In genomic region chr1:6496890-6497214, GRCh38 we compare ENCODE assay signal across 8 cellular contexts. TPM values are rescaled to one million over a fixed set of nuclear protein-coding genes. Genes with fewer than 3 reads are reported as not detected.
DNase-seq lines count a peak whose midpoint lies in the region; ATAC-seq and TF ChIP-seq lines count a peak whose summit lies in the region.

No MANE protein-coding gene starts in this region.

- peak overlapping the region; percentile 87 for H3K27ac ChIP-seq in angular gyrus (ENCODE audit: low read depth, low read length)
- no peak overlapping the region for H3K27ac ChIP-seq in iPS-20b (ENCODE audit: low read length)
- peak overlapping the region in 1 of 5 donors; percentile 63 for H3K27ac ChIP-seq in stomach

- no peak for ATAC-seq in HG02938 (IDR thresholded peaks at IDR 0.05; ENCODE audit: unreplicated experiment)

- no peak for DNase-seq in stomach
- DNase-seq in NCI-H2029 treated with DMSO at 0.1 percent for 48 hours (lab: John Stamatoyannopoulos, UW): no peak
- DNase-seq in islet precursor cell: no peak
- DNase-seq in 8988T: no peak

- no peaks in the 10 kb centered on the region for H3K36me3 Mint-ChIP-seq in IgD-negative memory B cell

- H3K4me1 ChIP-seq in iPS-20b (ENCODE audit: insufficient read depth, low read length): peaks cover 9% of the 10 kb centered on the region; the same call in 1 of the 2 replicates
- peaks cover 16 to 32% (median 29%) of the 10 kb centered on the region in 4 donors for H3K4me1 ChIP-seq in stomach

- H3K9me3 Mint-ChIP-seq in IgD-negative memory B cell: no peaks in the 10 kb centered on the region

- 0 to 17% (median 3%) methylated on average over 6 to 21 of the region's 21 CpGs for WGBS in stomach, 5 donors

- TF ChIP-seq CTCF in stomach (IDR thresholded peaks at IDR 0.05): no peak

- no peak overlapping the region for H3K9ac ChIP-seq in iPS-20b (ENCODE audit: low read depth, low read length)

- H3K27me3 Mint-ChIP-seq in IgD-negative memory B cell: peaks cover 13% of the 10 kb centered on the region

- H3K4me3 Mint-ChIP-seq in IgD-negative memory B cell: peak overlapping the region; percentile 37 to 82 (median 51)

- peaks cover 38% of the 10 kb centered on the region for H3K27me3 ChIP-seq in iPS-20b (ENCODE audit: insufficient read depth, low read length)
- peaks cover 0 to 34% (median 7%) of the 10 kb centered on the region in 3 donors for H3K27me3 ChIP-seq in stomach

- peak overlapping the region; percentile 69 for H3K4me3 ChIP-seq in iPS-20b (ENCODE audit: low read length)
- H3K4me3 ChIP-seq in stomach: peak overlapping the region; percentile 59 to 74 (median 64)

- no peaks in the 10 kb centered on the region for H3K9me3 ChIP-seq in iPS-20b (ENCODE audit: insufficient read depth, low read depth, low read length)
- no peaks in the 10 kb centered on the region for H3K9me3 ChIP-seq in stomach

- H3K36me3 ChIP-seq in iPS-20b (ENCODE audit: insufficient read depth, low read depth, low read length) (no peaks in the 10 kb centered on the region), stomach (no peaks in the 10 kb centered on the region)

- intact Hi-C loops in stomach (cut with DNase I; ENCODE audit: low total_unique reads): no loop called here

- peaks cover 0 to 4% (median 2%) of the 10 kb centered on the region in 3 donors for H3K4me1 Mint-ChIP-seq in IgD-negative memory B cell

- no peak for TF ChIP-seq EP300 in stomach (IDR thresholded peaks at IDR 0.05)

- H3K27ac Mint-ChIP-seq in IgD-negative memory B cell: no peak overlapping the region

- TF ChIP-seq POLR2A in stomach (IDR thresholded peaks at IDR 0.05): no peak

RNA-seq across cellular contexts. Expression of gene PLEKHG5, which starts 5.4 kb away (rescaled TPM):
- polyA plus RNA-seq in IgD-negative memory B cell (not detected), stomach (1 to 10 TPM; 1.4 to 7.2 (median 1.8) TPM)
- total RNA-seq in stomach: 10 to 100 TPM in 2 of 5 donors, 1 to 10 TPM in 3; 4.9 to 58.8 (median 9.8) TPM

RNA-seq across cellular contexts. Expression of gene TNFRSF25, which starts 30.9 kb away (rescaled TPM):
- polyA plus RNA-seq in IgD-negative memory B cell (2.3 TPM), stomach (10 to 100 TPM in 1 of 3 donors, 1 to 10 TPM in 2; 2.7 to 41.6 (median 2.9) TPM)
- total RNA-seq in stomach: 100 to 1,000 TPM in 1 of 5 donors, 10 to 100 TPM in 2, 1 to 10 TPM in 2; 6.1 to 215 (median 21.4) TPM

RNA-seq across cellular contexts. Expression of gene NOL9, which starts 57.5 kb away (rescaled TPM):
- polyA plus RNA-seq in IgD-negative memory B cell: 18.1 TPM
- total RNA-seq in stomach: 100 to 1,000 TPM in 1 of 5 donors, 10 to 100 TPM in 4; 19.7 to 150 (median 42.0) TPM
- 1 to 10 TPM; 2.7 to 4.0 (median 2.9) TPM for polyA plus RNA-seq in stomach

RNA-seq across cellular contexts. Expression of gene TAS1R1, which starts 58.3 kb away (rescaled TPM):
- not detected for polyA plus RNA-seq in IgD-negative memory B cell
- total RNA-seq in stomach: not detected
- under 1 TPM in 2 of 3 donors, not detected in 1; 0.08 to 0.12 TPM for polyA plus RNA-seq in stomach
